1 cellular context compared by ENCODE assay signal in genomic region chr16:46830417-46830901, GRCh38.
TF ChIP-seq lines count a peak whose summit lies in the region.

No MANE protein-coding gene starts in this region.

TF ChIP-seq in IMR-90, 13 proteins besides CTCF, POLR2A, EP300 and RAD21:
- no peak for TF ChIP-seq MXI1 (IDR thresholded peaks at IDR 0.05; ENCODE audit: borderline replicate concordance, low read depth, low read length)
- no peak for TF ChIP-seq SMC3 (IDR thresholded peaks at IDR 0.05; ENCODE audit: low read depth, low read length)
- TF ChIP-seq RFX5 (IDR thresholded peaks at IDR 0.05; ENCODE audit: low read depth, low read length), result no peak
- no peak for TF ChIP-seq BHLHE40 (IDR thresholded peaks at IDR 0.05; ENCODE audit: low read depth, low read length)
- TF ChIP-seq MAFK (IDR thresholded peaks at IDR 0.05; ENCODE audit: low read depth, low read length), result no peak
- no peak for TF ChIP-seq FOS (IDR thresholded peaks at IDR 0.05; ENCODE audit: low read depth, low read length)
- TF ChIP-seq CHD1 (IDR thresholded peaks at IDR 0.05; ENCODE audit: low read depth, low read length), result no peak
- no peak for TF ChIP-seq RCOR1 (IDR thresholded peaks at IDR 0.05; ENCODE audit: insufficient replicate concordance, low read length)
- no peak for TF ChIP-seq MAZ (IDR thresholded peaks at IDR 0.05; ENCODE audit: borderline replicate concordance, low read depth, low read length)
- TF ChIP-seq, protein P1, sequence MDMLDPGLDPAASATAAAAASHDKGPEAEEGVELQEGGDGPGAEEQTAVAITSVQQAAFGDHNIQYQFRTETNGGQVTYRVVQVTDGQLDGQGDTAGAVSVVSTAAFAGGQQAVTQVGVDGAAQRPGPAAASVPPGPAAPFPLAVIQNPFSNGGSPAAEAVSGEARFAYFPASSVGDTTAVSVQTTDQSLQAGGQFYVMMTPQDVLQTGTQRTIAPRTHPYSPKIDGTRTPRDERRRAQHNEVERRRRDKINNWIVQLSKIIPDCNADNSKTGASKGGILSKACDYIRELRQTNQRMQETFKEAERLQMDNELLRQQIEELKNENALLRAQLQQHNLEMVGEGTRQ (IDR thresholded peaks at IDR 0.05; ENCODE audit: low read depth, low read length), result no peak
- TF ChIP-seq CEBPB (IDR thresholded peaks at IDR 0.05; ENCODE audit: low read depth, low read length), result no peak
- TF ChIP-seq, protein P2, sequence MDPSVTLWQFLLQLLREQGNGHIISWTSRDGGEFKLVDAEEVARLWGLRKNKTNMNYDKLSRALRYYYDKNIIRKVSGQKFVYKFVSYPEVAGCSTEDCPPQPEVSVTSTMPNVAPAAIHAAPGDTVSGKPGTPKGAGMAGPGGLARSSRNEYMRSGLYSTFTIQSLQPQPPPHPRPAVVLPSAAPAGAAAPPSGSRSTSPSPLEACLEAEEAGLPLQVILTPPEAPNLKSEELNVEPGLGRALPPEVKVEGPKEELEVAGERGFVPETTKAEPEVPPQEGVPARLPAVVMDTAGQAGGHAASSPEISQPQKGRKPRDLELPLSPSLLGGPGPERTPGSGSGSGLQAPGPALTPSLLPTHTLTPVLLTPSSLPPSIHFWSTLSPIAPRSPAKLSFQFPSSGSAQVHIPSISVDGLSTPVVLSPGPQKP (IDR thresholded peaks at IDR 0.05; ENCODE audit: borderline replicate concordance, low read depth, low read length), result no peak
- no peak for TF ChIP-seq NFE2L2 (IDR thresholded peaks at IDR 0.05; ENCODE audit: low read depth, low read length)
